In genomic region chr6:114355300-114355699, GRCh38 we compare ENCODE assay signal across 28 cellular contexts. TPM values are rescaled to one million over a fixed set of nuclear protein-coding genes. Genes with fewer than 3 reads are reported as not detected.
"Had no signal": no experiment of that assay in that cellular context is flagged by ENCODE, and none has a peak within 500 bp of the region (broad histone marks: within the 10 kb centered on the region; RNA-seq: fewer than 3 reads in every experiment).

No MANE protein-coding gene starts in this region.

- H2AFZ ChIP-seq: PC-9 had no signal

- H3K4me1 ChIP-seq: Peyer's patch had no signal

- H3K9me3 ChIP-seq: Peyer's patch, SJSA1 had no signal

- DNase-seq: KBM-7; MV-4-11; NCI-H1048; NCI-H1105; NCI-H1417; NCI-H1436 treated with DMSO at 0.1 percent for 48 hours; NCI-H1694; NCI-H187 treated with DMSO at 0.1 percent for 48 hours; NCI-H2081 treated with DMSO at 0.1 percent for 48 hours; NCI-H2171; NCI-H226; NCI-H446; NCI-H510A; NCI-H524 treated with DMSO at 0.1 percent for 48 hours; NCI-H69; NCI-H774; NK-92 treated with Interleukin-12 subunit alpha and Interleukin-12 subunit beta, amount 100 ng/mL, for 24 hours; PC-9; Peyer's patch; Right ventricle myocardium superior; SIG-M5 had no signal

- H3K27ac ChIP-seq: PC-9, Peyer's patch, SJSA1, SK-N-MC had no signal

- H3K27me3 ChIP-seq: Peyer's patch, SJSA1 had no signal

- H3K4me2 ChIP-seq: PC-9 had no signal

- H3K36me3 ChIP-seq: Peyer's patch, SJSA1 had no signal

- H3K4me3 ChIP-seq: PC-9, Peyer's patch, SJSA1, SK-N-MC had no signal

RNA-seq across cellular contexts. Expression of gene HS3ST5, which starts 12.5 kb away (rescaled TPM):
- total RNA-seq: HT-29; MCF 10A; OCI-LY7; Peyer's patch; Right ventricle myocardium superior; RPMI7951; T-helper 1 cell treated with Interleukin-12 subunit alpha and Interleukin-12 subunit beta and Interleukin-4 antibody, amounts not matched to agents 30 ng/mL and 1 ng/mL, for 36 hours had no signal
